In the genomic region with DNA sequence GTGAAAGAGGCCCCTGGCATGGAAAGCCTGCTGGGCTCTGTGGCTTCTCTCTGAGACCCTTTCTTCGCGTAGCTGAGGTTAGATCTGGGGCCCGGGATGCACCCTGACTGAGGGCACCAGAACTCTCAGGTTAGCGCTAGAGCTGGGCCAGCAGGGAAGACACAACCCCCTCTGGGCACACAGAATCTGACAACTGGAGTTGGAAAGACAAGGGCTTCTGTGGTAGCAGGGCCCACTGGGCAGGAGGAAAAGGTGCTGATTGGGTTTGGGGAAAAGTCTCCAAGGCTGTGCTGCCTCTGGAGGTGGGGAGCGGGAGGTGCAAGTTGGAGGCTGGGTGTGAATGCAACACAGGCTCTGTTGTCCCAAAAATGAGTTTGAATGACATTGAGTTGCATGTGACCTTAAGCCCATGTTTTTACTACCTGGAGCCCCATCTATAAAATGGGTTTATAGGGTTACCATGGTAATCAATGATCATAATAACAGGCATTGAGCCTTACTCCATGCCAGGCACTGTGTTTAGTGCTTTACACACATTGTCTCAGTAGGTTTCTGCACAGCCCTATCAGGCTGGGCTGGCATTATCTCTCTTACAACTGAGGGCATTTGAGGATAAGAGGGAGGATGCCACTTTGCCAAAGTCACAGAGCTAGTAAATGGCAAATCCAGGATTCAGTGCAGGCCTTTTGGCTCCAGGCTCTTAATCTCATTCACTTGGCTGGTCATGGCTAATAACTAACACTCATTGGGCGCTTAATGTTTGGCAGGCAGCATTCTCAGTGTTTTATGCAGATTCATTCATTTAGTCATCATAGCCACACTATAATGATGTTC, we compare ENCODE assay signal across 8 cellular contexts. TPM values are rescaled to one million over a fixed set of nuclear protein-coding genes. Genes with fewer than 3 reads are reported as not detected.
DNase-seq lines count a peak whose midpoint lies in the region; ATAC-seq, FAIRE-seq and TF ChIP-seq lines count a peak whose summit lies in the region.

No MANE protein-coding gene starts in this region.

- DNase-seq in Calu3 (peak; percentile 94), HTR-8/SVneo (ENCODE audit: insufficient read length, low spot score) (no peak), left lung (peak in 1 of 2 donors; percentile 23), NCI-H1105 (lab: John Stamatoyannopoulos, UW) (no peak), midbrain (lab: John Stamatoyannopoulos, UW) (no peak)
- no peak for DNase-seq in activated naive CD4-positive, alpha-beta T cell treated with anti-CD3 and anti-CD28 coated beads, Interleukin-2, amount 50 U/mL, for 72 hours (ENCODE audit: low spot score in 2 of 2)

- no TSS peak for BruUV-seq in Calu3 (replicated peaks; lab: Mats Ljungman, UMichigan)

- H3K27me3 Mint-ChIP-seq in Calu3 (ENCODE audit: unreplicated experiment) = peaks cover 43% of the 10 kb centered on the region

- CTCF ChIA-PET in Calu3 (lab: Charles Lee) = interaction anchor here (0.6 to 5.8 kb wide), 18 partner anchors 8 to 475 kb away, joined by 3 to 45 read pairs (median 6); a partner anchor contains a TSS

- H3K4me1 Mint-ChIP-seq in Calu3 (ENCODE audit: low read depth, unreplicated experiment) = no peaks in the 10 kb centered on the region

- no peaks in the 10 kb centered on the region for H3K9me3 Mint-ChIP-seq in Calu3 (ENCODE audit: low read depth, unreplicated experiment)
- no peaks in the 10 kb centered on the region for H3K9me3 Mint-ChIP-seq in activated naive CD4-positive, alpha-beta T cell treated with anti-CD3 and anti-CD28 coated beads, Interleukin-2, amount 50 U/mL, for 72 hours

- no peaks in the 10 kb centered on the region for H3K36me3 ChIP-seq in left lung

- intact Hi-C loops in Calu3 (cut with micrococcal nuclease; ENCODE audit: unreplicated experiment) = loop anchor here (2.0 to 5.0 kb wide), 2 partner anchors 19 to 451 kb away; a partner anchor contains a TSS
- intact Hi-C loops in left lung (cut with DNase I) = no loop called here

- no peak overlapping the region for H3K4me3 Mint-ChIP-seq in Calu3 (ENCODE audit: low read depth, unreplicated experiment)

- FAIRE-seq in HTR-8/SVneo (lab: Jason Lieb, UNC) = peak; percentile 78

- TF ChIP-seq CTCF in Calu3 (IDR thresholded peaks at IDR 0.05; ENCODE audit: unreplicated experiment) = no peak
- TF ChIP-seq CTCF in left lung (IDR thresholded peaks at IDR 0.05) = peak; percentile 29 to 41

- H3K27ac Mint-ChIP-seq in Calu3 (ENCODE audit: unreplicated experiment) = no peak overlapping the region
- H3K27ac Mint-ChIP-seq in activated naive CD4-positive, alpha-beta T cell treated with anti-CD3 and anti-CD28 coated beads, Interleukin-2, amount 50 U/mL, for 72 hours = no peak overlapping the region

- no peaks in the 10 kb centered on the region for H3K36me3 Mint-ChIP-seq in Calu3 (ENCODE audit: insufficient read depth, unreplicated experiment)
- H3K36me3 Mint-ChIP-seq in activated naive CD4-positive, alpha-beta T cell treated with anti-CD3 and anti-CD28 coated beads, Interleukin-2, amount 50 U/mL, for 72 hours = no peaks in the 10 kb centered on the region

- H3K27ac ChIP-seq in left lung = peak overlapping the region in 1 of 2 donors; percentile 70

- H3K9me3 ChIP-seq in left lung = no peaks in the 10 kb centered on the region

- no peaks in the 10 kb centered on the region for H3K27me3 ChIP-seq in left lung

- H3K4me3 ChIP-seq in left lung = no peak overlapping the region

- ATAC-seq in activated naive CD4-positive, alpha-beta T cell treated with anti-CD3 and anti-CD28 coated beads, Interleukin-2, amount 50 U/mL, for 72 hours = peak; percentile 34 to 64
- peak; percentile 54 for ATAC-seq in left lung
- no peak for ATAC-seq in GM21529 (IDR thresholded peaks at IDR 0.05; ENCODE audit: unreplicated experiment)
- no peak for ATAC-seq in GM18502 (IDR thresholded peaks at IDR 0.05; ENCODE audit: poor library complexity, unreplicated experiment)

- H3K4me1 ChIP-seq in left lung = peaks cover 0 to 10% of the 10 kb centered on the region in 2 donors

RNA-seq across cellular contexts. Expression of a gene that starts 9.5 kb away (rescaled TPM):
- total RNA-seq in Calu3 (2022) (33.9 and 39.2 TPM in 2 replicates), left lung (100 to 1,000 TPM; 333 to 407 TPM)
- total RNA-seq in activated naive CD4-positive, alpha-beta T cell treated with anti-CD3 and anti-CD28 coated beads, Interleukin-2, amount 50 U/mL, for 72 hours = 10 to 100 TPM in 1 of 2 donors, 1 to 10 TPM in 1; 8.4 to 85.1 TPM

RNA-seq across cellular contexts. Expression of a gene that starts 16.1 kb away (rescaled TPM):
- total RNA-seq in Calu3 (2022) = 1,389 and 1,672 TPM in 2 replicates
- 100 to 1,000 TPM; 283 to 508 TPM for total RNA-seq in activated naive CD4-positive, alpha-beta T cell treated with anti-CD3 and anti-CD28 coated beads, Interleukin-2, amount 50 U/mL, for 72 hours
- total RNA-seq in left lung = 10 to 100 TPM; 18.1 to 40.0 TPM

Comparison
In these comparisons a context has a peak if more than half of its experiments do, and no peak if none do; other contexts are left out.
1. ATAC-seq: peak in activated naive CD4-positive, alpha-beta T cell treated with anti-CD3 and anti-CD28 coated beads, Interleukin-2, amount 50 U/mL, for 72 hours (2 of 2) and left lung (single experiment); none in GM21529 (single experiment) and GM18502 (single experiment).
2. RNA of a gene that starts 16.1 kb away (total RNA-seq): 1,389 to 1,672 TPM in Calu3 and 283 to 508 TPM in activated naive CD4-positive, alpha-beta T cell treated with anti-CD3 and anti-CD28 coated beads, Interleukin-2, amount 50 U/mL, for 72 hours; 18.1 to 40.0 TPM in left lung; every median in the first group is over 4 times any median in the second.